Comparison of ENCODE assay signal across 1 cellular context in genomic region chr12:122669397-122670070, GRCh38.
TF ChIP-seq lines count a peak whose summit lies in the region.

No MANE protein-coding gene starts in this region.

TF ChIP-seq in IMR-90, 13 proteins besides CTCF, POLR2A, EP300 and RAD21 (continued from another document):
- TF ChIP-seq USF2 (IDR thresholded peaks at IDR 0.05; ENCODE audit: low read depth, low read length), result no peak
